Comparison of ENCODE assay signal across 1 cellular context in genomic region chr15:92120082-92120481, GRCh38.
TF ChIP-seq lines count a peak whose summit lies in the region.

No MANE protein-coding gene starts in this region.

TF ChIP-seq in HepG2, 621 proteins besides CTCF, POLR2A, EP300 and RAD21 (continued from another document):
- TF ChIP-seq, protein P1, sequence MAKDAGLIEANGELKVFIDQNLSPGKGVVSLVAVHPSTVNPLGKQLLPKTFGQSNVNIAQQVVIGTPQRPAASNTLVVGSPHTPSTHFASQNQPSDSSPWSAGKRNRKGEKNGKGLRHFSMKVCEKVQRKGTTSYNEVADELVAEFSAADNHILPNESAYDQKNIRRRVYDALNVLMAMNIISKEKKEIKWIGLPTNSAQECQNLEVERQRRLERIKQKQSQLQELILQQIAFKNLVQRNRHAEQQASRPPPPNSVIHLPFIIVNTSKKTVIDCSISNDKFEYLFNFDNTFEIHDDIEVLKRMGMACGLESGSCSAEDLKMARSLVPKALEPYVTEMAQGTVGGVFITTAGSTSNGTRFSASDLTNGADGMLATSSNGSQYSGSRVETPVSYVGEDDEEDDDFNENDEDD (CRISPR knock-in tag; IDR thresholded peaks at IDR 0.05; ENCODE audit: borderline replicate concordance) = no peak
